Comparison of ENCODE assay signal across 13 cellular contexts in the genomic region with DNA sequence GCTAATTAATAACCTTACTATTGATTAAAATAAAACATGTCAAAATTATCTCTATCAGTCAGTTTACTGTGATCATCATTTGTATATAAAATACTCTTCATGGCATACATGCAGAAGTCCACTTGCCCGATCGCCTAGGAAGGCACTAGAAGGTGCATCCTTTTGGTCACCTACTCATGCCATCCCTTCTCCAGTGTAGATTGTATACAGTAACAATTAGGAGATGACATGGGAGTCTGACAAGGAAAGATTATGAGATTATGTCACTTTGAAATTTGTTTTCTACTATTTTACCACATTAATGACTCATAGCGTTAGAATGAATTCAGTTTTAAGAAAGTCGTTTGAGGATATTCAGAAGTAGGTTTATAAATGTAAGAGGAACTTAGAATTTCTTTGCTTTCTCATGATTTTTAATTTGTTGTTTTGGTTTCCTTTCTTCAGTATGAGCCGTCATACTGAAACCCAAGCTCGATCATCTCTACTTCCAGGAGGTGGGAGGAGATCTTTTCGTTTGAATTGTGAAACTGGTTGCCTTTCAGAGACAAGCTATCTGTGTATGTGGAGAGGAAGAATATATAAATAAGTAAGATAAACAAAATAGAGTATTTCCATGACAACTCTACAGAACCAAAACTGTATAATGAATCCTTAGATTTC. TPM values are rescaled to one million over a fixed set of nuclear protein-coding genes. Genes with fewer than 3 reads are reported as not detected.
DNase-seq lines count a peak whose midpoint lies in the region; ATAC-seq, FAIRE-seq and TF ChIP-seq lines count a peak whose summit lies in the region.
"Had no signal": no experiment of that assay in that cellular context is flagged by ENCODE, and none has a peak within 500 bp of the region (broad histone marks: within the 10 kb centered on the region; RNA-seq: fewer than 3 reads in every experiment).

No MANE protein-coding gene starts in this region.

- peak overlapping the region; percentile 25 for H3K4me3 Mint-ChIP-seq in T-helper 1 cell treated with Interleukin-12 subunit alpha and Interleukin-12 subunit beta and Interleukin-4 antibody, amounts not matched to agents 30 μg/mL and 1 μg/mL, for 36 hours
- H3K4me3 Mint-ChIP-seq: neural crest cell; stimulated activated memory B cell treated with anti-CD40 and anti-IgM and Interleukin-4, amounts not matched to agents 10 μg/mL and 1 μg/mL and 100 μg/mL, for 72 hours had no signal

- H3K4me1 ChIP-seq in Peyer's patch: no peaks in the 10 kb centered on the region
- H3K4me1 ChIP-seq: body of pancreas had no signal

- ATAC-seq in GM18858 (IDR thresholded peaks at IDR 0.05; ENCODE audit: unreplicated experiment) (peak; percentile 94), GM21423 (IDR thresholded peaks at IDR 0.05; ENCODE audit: unreplicated experiment) (peak; percentile 79), HG03103 (IDR thresholded peaks at IDR 0.05; ENCODE audit: low read depth, unreplicated experiment) (peak; percentile 88)
- ATAC-seq: body of pancreas; stimulated activated memory B cell treated with anti-CD40 and anti-IgM and Interleukin-4, amounts not matched to agents 10 μg/mL and 1 μg/mL and 100 μg/mL, for 72 hours had no signal

- no peaks in the 10 kb centered on the region for H3K36me3 Mint-ChIP-seq in T-helper 1 cell treated with Interleukin-12 subunit alpha and Interleukin-12 subunit beta and Interleukin-4 antibody, amounts not matched to agents 30 μg/mL and 1 μg/mL, for 36 hours (ENCODE audit: low read depth)
- H3K36me3 Mint-ChIP-seq: stimulated activated memory B cell treated with anti-CD40 and anti-IgM and Interleukin-4, amounts not matched to agents 10 μg/mL and 1 μg/mL and 100 μg/mL, for 72 hours had no signal

- H3K27me3 ChIP-seq in Peyer's patch: no peaks in the 10 kb centered on the region
- H3K27me3 ChIP-seq: body of pancreas had no signal

- peaks cover 7% of the 10 kb centered on the region for H3K27me3 Mint-ChIP-seq in T-helper 1 cell treated with Interleukin-12 subunit alpha and Interleukin-12 subunit beta and Interleukin-4 antibody, amounts not matched to agents 30 μg/mL and 1 μg/mL, for 36 hours (ENCODE audit: low read depth)
- H3K27me3 Mint-ChIP-seq: stimulated activated memory B cell treated with anti-CD40 and anti-IgM and Interleukin-4, amounts not matched to agents 10 μg/mL and 1 μg/mL and 100 μg/mL, for 72 hours had no signal

- TF ChIP-seq POLR2A in Peyer's patch (IDR thresholded peaks at IDR 0.05): no peak

- peaks cover 11% of the 10 kb centered on the region for H3K4me1 Mint-ChIP-seq in T-helper 1 cell treated with Interleukin-12 subunit alpha and Interleukin-12 subunit beta and Interleukin-4 antibody, amounts not matched to agents 30 μg/mL and 1 μg/mL, for 36 hours (ENCODE audit: low read depth)
- H3K4me1 Mint-ChIP-seq: stimulated activated memory B cell treated with anti-CD40 and anti-IgM and Interleukin-4, amounts not matched to agents 10 μg/mL and 1 μg/mL and 100 μg/mL, for 72 hours had no signal

- H3K4me3 ChIP-seq in Peyer's patch: no peak overlapping the region
- H3K4me3 ChIP-seq: body of pancreas had no signal

- no peaks in the 10 kb centered on the region for H3K36me3 ChIP-seq in Peyer's patch

- H3K27ac Mint-ChIP-seq in T-helper 1 cell treated with Interleukin-12 subunit alpha and Interleukin-12 subunit beta and Interleukin-4 antibody, amounts not matched to agents 30 μg/mL and 1 μg/mL, for 36 hours: no peak overlapping the region
- H3K27ac Mint-ChIP-seq: stimulated activated memory B cell treated with anti-CD40 and anti-IgM and Interleukin-4, amounts not matched to agents 10 μg/mL and 1 μg/mL and 100 μg/mL, for 72 hours had no signal

- H3K27ac ChIP-seq in Peyer's patch: no peak overlapping the region
- H3K27ac ChIP-seq: body of pancreas had no signal

- no peaks in the 10 kb centered on the region for H3K9me3 Mint-ChIP-seq in T-helper 1 cell treated with Interleukin-12 subunit alpha and Interleukin-12 subunit beta and Interleukin-4 antibody, amounts not matched to agents 30 μg/mL and 1 μg/mL, for 36 hours
- H3K9me3 Mint-ChIP-seq: neural crest cell had no signal

- no peaks in the 10 kb centered on the region for H3K9me3 ChIP-seq in Peyer's patch
- H3K9me3 ChIP-seq: body of pancreas had no signal

- no peak for TF ChIP-seq CTCF in Peyer's patch (IDR thresholded peaks at IDR 0.05)

- no peak for FAIRE-seq in frontal cortex (lab: Jason Lieb, UNC)
- FAIRE-seq: GM18507 had no signal

- DNase-seq in Peyer's patch: no peak
- no peak for DNase-seq in foreskin melanocyte
- DNase-seq in SHP77 (lab: John Stamatoyannopoulos, UW): no peak
- DNase-seq in frontal cortex (ENCODE audit: low spot score in 2 of 2): no peak
- DNase-seq: body of pancreas had no signal

RNA-seq across cellular contexts. Expression of gene UNC5C, which starts 51.1 kb away (rescaled TPM):
- total RNA-seq in Peyer's patch: 10 to 100 TPM in 1 of 4 donors, 1 to 10 TPM in 3; 2.2 to 19.0 (median 2.5) TPM
- total RNA-seq in frontal cortex: 14.3 TPM
- total RNA-seq: activated CD8-positive, alpha-beta memory T cell treated with anti-CD3 and anti-CD28 coated beads for 36 hours had no signal
